21 cellular contexts compared by ENCODE assay signal in genomic region chr2:45289018-45289417, GRCh38.
DNase-seq lines count a peak whose midpoint lies in the region; ATAC-seq, FAIRE-seq and TF ChIP-seq lines count a peak whose summit lies in the region.
"Had no signal": no experiment of that assay in that cellular context is flagged by ENCODE, and none has a peak within 500 bp of the region (broad histone marks: within the 10 kb centered on the region; RNA-seq: fewer than 3 reads in every experiment).

No MANE protein-coding gene starts in this region.

- FAIRE-seq in GM12878 (lab: Jason Lieb, UNC) (no peak), small intestine (lab: Jason Lieb, UNC) (no peak)
- FAIRE-seq: D721Med had no signal

- H2AFZ ChIP-seq in Karpas-422 (ENCODE audit: low read length) (no peak overlapping the region), GM12878 (ENCODE audit: control insufficient read depth, low read depth, low read length) (peak overlapping the region; percentile 46; the same call in 1 of the 2 replicates)
- H2AFZ ChIP-seq: GM23338 had no signal

- peaks cover 17% of the 10 kb centered on the region for H3K27me3 Mint-ChIP-seq in activated CD4-positive, alpha-beta T cell treated with anti-CD3 and anti-CD28 coated beads, Interleukin-2, amount 10 ng/mL, durations not matched to agents 24 days and 14 days
- peaks cover 8% of the 10 kb centered on the region for H3K27me3 Mint-ChIP-seq in T-helper 2 cell treated with Interferon-gamma antibody and Interleukin-4, amounts not matched to agents 5 μg/mL and 100 μg/mL, for 36 hours (ENCODE audit: low read depth)

- RAD21 ChIA-PET in GM12878 (lab: Charles Lee; ENCODE audit: unreplicated experiment), result no interaction called here

- TF ChIP-seq RAD21 in GM12878 (IDR thresholded peaks at IDR 0.05; ENCODE audit: insufficient read depth, low read depth, low read length), result no peak

- H3K9ac ChIP-seq in Karpas-422 (ENCODE audit: low read length) (no peak overlapping the region), GM12878 (ENCODE audit: control insufficient read depth, insufficient read depth, low read length) (no peak overlapping the region)

- H3K4me3 Mint-ChIP-seq in activated CD4-positive, alpha-beta T cell treated with anti-CD3 and anti-CD28 coated beads, Interleukin-2, amount 10 ng/mL, durations not matched to agents 24 days and 14 days, result no peak overlapping the region
- H3K4me3 Mint-ChIP-seq in T-helper 2 cell treated with Interferon-gamma antibody and Interleukin-4, amounts not matched to agents 5 μg/mL and 100 μg/mL, for 36 hours, result no peak overlapping the region
- H3K4me3 Mint-ChIP-seq: GM23338 had no signal

- 0 out of 2 replicates have a peak, but pooled peaks cover 3% of the 10 kb centered on the region for H3K27me3 ChIP-seq in Karpas-422 (ENCODE audit: low read length)
- H3K27me3 ChIP-seq in GM12878 (replicated peaks in 1 of 2; ENCODE audit: control insufficient read depth in 2 of 2, insufficient read depth in 2 of 2, low read length in 1 of 2), result no peaks in the 10 kb centered on the region; a peak in 1 of 4 replicates
- H3K27me3 ChIP-seq in small intestine (ENCODE audit: control insufficient read depth in 2 of 2, insufficient read depth in 2 of 2, low read length in 2 of 2), result peaks cover 0 to 3% of the 10 kb centered on the region in 2 donors
- H3K27me3 ChIP-seq: BE2C had no signal

- H3K4me1 ChIP-seq in Karpas-422 (ENCODE audit: low read length) (peaks cover 34% of the 10 kb centered on the region), GM12878 (ENCODE audit: control insufficient read depth, insufficient read depth, low read length) (peaks cover 9% of the 10 kb centered on the region), small intestine (ENCODE audit: control insufficient read depth in 2 of 2, insufficient read depth in 1 of 2, low read depth in 1 of 2, low read length in 1 of 2) (no peaks in the 10 kb centered on the region)
- H3K4me1 ChIP-seq: HAP-1 had no signal

- no peak for TF ChIP-seq POLR2A in GM12878 (IDR thresholded peaks at IDR 0.05; ENCODE audit: low read depth, low read length)

- no peak for TF ChIP-seq CTCF in GM12878 (IDR thresholded peaks at IDR 0.05 in 2 of 3, conservative IDR thresholded peaks at IDR 0.05 in 1 of 3; ENCODE audit: control insufficient read depth in 2 of 3, extremely low read depth in 1 of 3, insufficient read depth in 1 of 3, low read depth in 3 of 3, low read length in 3 of 3)

- peak overlapping the region; percentile 18 for H3K4me2 ChIP-seq in Karpas-422 (ENCODE audit: low read depth, low read length, poor library complexity, severe bottlenecking)
- H3K4me2 ChIP-seq in GM12878 (ENCODE audit: control insufficient read depth, insufficient read depth), result peak overlapping the region; percentile 3; the same call in 1 of the 2 replicates
- H3K4me2 ChIP-seq: GM23338 had no signal

- H4K20me1 ChIP-seq in Karpas-422 (ENCODE audit: insufficient read depth, low read depth, low read length) (no peaks in the 10 kb centered on the region), GM12878 (ENCODE audit: control insufficient read depth, insufficient read depth) (no peaks in the 10 kb centered on the region)

- no peak overlapping the region for H3K4me3 ChIP-seq in Karpas-422 (ENCODE audit: low read length)
- H3K4me3 ChIP-seq in GM12878, result no peak overlapping the region
- no peak overlapping the region for H3K4me3 ChIP-seq in small intestine (ENCODE audit: low read depth in 1 of 2, low read length in 2 of 2)
- H3K4me3 ChIP-seq: GM23338, HAP-1, SK-N-MC had no signal

- H3K27ac Mint-ChIP-seq in activated CD4-positive, alpha-beta T cell treated with anti-CD3 and anti-CD28 coated beads, Interleukin-2, amount 10 ng/mL, durations not matched to agents 24 days and 14 days, result peak overlapping the region; percentile 40
- no peak overlapping the region for H3K27ac Mint-ChIP-seq in T-helper 2 cell treated with Interferon-gamma antibody and Interleukin-4, amounts not matched to agents 5 μg/mL and 100 μg/mL, for 36 hours
- H3K27ac Mint-ChIP-seq: GM23338 had no signal

- H3K79me2 ChIP-seq in Karpas-422 (ENCODE audit: low read length), result no peaks in the 10 kb centered on the region
- no peaks in the 10 kb centered on the region for H3K79me2 ChIP-seq in GM12878 (ENCODE audit: control insufficient read depth, insufficient read depth, low read length)

- peak; percentile 65 for ATAC-seq in GM12878
- ATAC-seq: GM23338 had no signal

- no peak for TF ChIP-seq EP300 in GM12878 (IDR thresholded peaks at IDR 0.05; ENCODE audit: borderline replicate concordance in 1 of 2, control insufficient read depth in 1 of 2, low read depth in 2 of 2, low read length in 2 of 2)

- POLR2A ChIA-PET in GM12878 (lab: Charles Lee), result no interaction called here

- H3K9me3 ChIP-seq in Karpas-422 (ENCODE audit: low read length), result no peaks in the 10 kb centered on the region
- H3K9me3 ChIP-seq in GM12878 (replicated peaks; ENCODE audit: control insufficient read depth, insufficient read depth, low read length), result no peaks in the 10 kb centered on the region
- no peaks in the 10 kb centered on the region for H3K9me3 ChIP-seq in small intestine (ENCODE audit: control insufficient read depth, low read depth)
- H3K9me3 ChIP-seq: HAP-1 had no signal

- no peak for DNase-seq in activated CD4-positive, alpha-beta T cell treated with anti-CD3 and anti-CD28 coated beads, Interleukin-2, amount 10 ng/mL, durations not matched to agents 24 days and 14 days
- no peak for DNase-seq in activated CD4-positive, alpha-beta T cell treated with anti-CD3 and anti-CD28 coated beads for 1 hour
- peak; percentile 59 for DNase-seq in Karpas-422
- no peak for DNase-seq in GM12878 (ENCODE audit: low read depth, low spot score)
- no peak for DNase-seq in T-helper 2 cell treated with Interferon-gamma antibody and Interleukin-4, amounts not matched to agents 5 μg/mL and 100 μg/mL, for 36 hours (ENCODE audit: low spot score)
- DNase-seq in small intestine, result no peak
- no peak for DNase-seq in NCI-H1105 (lab: John Stamatoyannopoulos, UW)
- DNase-seq: 8988T, BE2C, GF-D8, KG1, NCI-H1105 treated with DMSO at 0.1 percent for 48 hours, NCI-H2081, NCI-H2171, NCI-H524 treated with DMSO at 0.1 percent for 48 hours, SHP77 treated with DMSO at 0.1 percent for 48 hours, SW 1271 had no signal

- no peak overlapping the region for H3K27ac ChIP-seq in Karpas-422 (ENCODE audit: low read length)
- H3K27ac ChIP-seq in GM12878 (ENCODE audit: control insufficient read depth, insufficient read depth), result 0 out of 2 replicates have a peak overlapping the region, but pooled peaks have one; percentile 27
- H3K27ac ChIP-seq in small intestine (ENCODE audit: low read depth in 1 of 2, low read length in 1 of 2), result no peak overlapping the region
- H3K27ac ChIP-seq: SK-N-MC had no signal

- SMC1A ChIA-PET in GM12878 (lab: Charles Lee; ENCODE audit: uncharacterized antibody, unreplicated experiment), result interaction anchor here (1.2 kb wide), 2 partner anchors 10 to 17 kb away, joined by 5 to 6 read pairs; no protein-coding TSS in a partner anchor

- H3K9me3 Mint-ChIP-seq in activated CD4-positive, alpha-beta T cell treated with anti-CD3 and anti-CD28 coated beads, Interleukin-2, amount 10 ng/mL, durations not matched to agents 24 days and 14 days, result no peaks in the 10 kb centered on the region
- H3K9me3 Mint-ChIP-seq in T-helper 2 cell treated with Interferon-gamma antibody and Interleukin-4, amounts not matched to agents 5 μg/mL and 100 μg/mL, for 36 hours, result no peaks in the 10 kb centered on the region

- no TSS peak for BruUV-seq in GM12878 (replicated peaks; lab: Mats Ljungman, UMichigan)

- 22% methylated on average over 3 of the region's 3 CpGs for WGBS in GM12878 (ENCODE audit: insufficient coverage, insufficient replicate concordance, low lambda C conversion rate, missing lambda C conversion rate)
- WGBS in small intestine, 3 donors, result 87 to 91% (median 90%) methylated on average over 3 of the region's 3 CpGs

- H3K36me3 ChIP-seq in Karpas-422 (ENCODE audit: insufficient read depth, low read length), result no peaks in the 10 kb centered on the region
- no peaks in the 10 kb centered on the region for H3K36me3 ChIP-seq in GM12878 (ENCODE audit: control insufficient read depth in 2 of 2, insufficient read depth in 2 of 2, low read length in 1 of 2)
- H3K36me3 ChIP-seq in small intestine (ENCODE audit: control insufficient read depth in 2 of 2, insufficient read depth in 2 of 2, low read length in 2 of 2), result no peaks in the 10 kb centered on the region
- H3K36me3 ChIP-seq: BE2C, HAP-1 had no signal

- H3K9me2 ChIP-seq in Karpas-422 (replicated peaks; ENCODE audit: insufficient read depth, low read length), result no peaks in the 10 kb centered on the region

- intact Hi-C loops in activated CD4-positive, alpha-beta T cell treated with anti-CD3 and anti-CD28 coated beads, Interleukin-2, amount 10 ng/mL, durations not matched to agents 24 days and 14 days (cut with micrococcal nuclease), result no loop called here
- intact Hi-C loops in GM12878 (cut with micrococcal nuclease; ENCODE audit: unreplicated experiment), result no loop called here

- peaks cover 13% of the 10 kb centered on the region for H3K4me1 Mint-ChIP-seq in activated CD4-positive, alpha-beta T cell treated with anti-CD3 and anti-CD28 coated beads, Interleukin-2, amount 10 ng/mL, durations not matched to agents 24 days and 14 days
- peaks cover 9% of the 10 kb centered on the region for H3K4me1 Mint-ChIP-seq in T-helper 2 cell treated with Interferon-gamma antibody and Interleukin-4, amounts not matched to agents 5 μg/mL and 100 μg/mL, for 36 hours (ENCODE audit: low read depth)
- H3K4me1 Mint-ChIP-seq: GM23338 had no signal

- no peaks in the 10 kb centered on the region for H3K36me3 Mint-ChIP-seq in activated CD4-positive, alpha-beta T cell treated with anti-CD3 and anti-CD28 coated beads, Interleukin-2, amount 10 ng/mL, durations not matched to agents 24 days and 14 days (ENCODE audit: low read depth)
- no peaks in the 10 kb centered on the region for H3K36me3 Mint-ChIP-seq in T-helper 2 cell treated with Interferon-gamma antibody and Interleukin-4, amounts not matched to agents 5 μg/mL and 100 μg/mL, for 36 hours (ENCODE audit: low read depth)

- CTCF ChIA-PET in GM12878 (lab: Yijun Ruan, JAX), result no interaction called here

- in situ Hi-C loops in GM12878 (cut with MboI), result loop anchor here (5.0 kb wide), 1 partner anchor 52 kb away; no protein-coding TSS in a partner anchor

TF ChIP-seq in GM12878, 131 proteins besides CTCF, POLR2A, EP300 and RAD21 (continues in another document):
- TF ChIP-seq MLLT1 (IDR thresholded peaks at IDR 0.05), result no peak
